18 cellular contexts compared by ENCODE assay signal in genomic region chr10:57162231-57162630, GRCh38.
DNase-seq lines count a peak whose midpoint lies in the region; ATAC-seq, FAIRE-seq and TF ChIP-seq lines count a peak whose summit lies in the region.
"Had no signal": no experiment of that assay in that cellular context is flagged by ENCODE, and none has a peak within 500 bp of the region (broad histone marks: within the 10 kb centered on the region; RNA-seq: fewer than 3 reads in every experiment).

No MANE protein-coding gene starts in this region.

- H3K9me3 ChIP-seq in hepatocyte (ENCODE audit: low read depth) (no peaks in the 10 kb centered on the region), pancreas (no peaks in the 10 kb centered on the region), heart left ventricle (no peaks in the 10 kb centered on the region)
- H3K9me3 ChIP-seq: BLaER1, HAP-1 had no signal

- intact Hi-C loops in pancreas (cut with DNase I), result no loop called here
- intact Hi-C loops in heart left ventricle (cut with DNase I), result no loop called here

- H3K36me3 ChIP-seq in hepatocyte (replicated peaks; ENCODE audit: insufficient read depth, low read depth) (no peaks in the 10 kb centered on the region), pancreas (no peaks in the 10 kb centered on the region), heart left ventricle (no peaks in the 10 kb centered on the region)
- H3K36me3 ChIP-seq: BLaER1, HAP-1 had no signal

- 36% methylated on average over 4 of the region's 4 CpGs for WGBS in hepatocyte (ENCODE audit: low lambda C conversion rate, missing lambda C conversion rate)
- WGBS in pancreas, 2 donors, result 56 to 71% methylated on average over 4 of the region's 4 CpGs
- 71 to 82% (median 77%) methylated on average over 4 of the region's 4 CpGs for WGBS in heart left ventricle, 4 donors

- DNase-seq in A172 (ENCODE audit: low spot score) (peak; percentile 16), M059J (ENCODE audit: low read depth) (peak; percentile 1), hepatocyte (ENCODE audit: low spot score) (peak; percentile 11), pancreas (no peak), KG1 (lab: John Stamatoyannopoulos, UW) (no peak), heart left ventricle (no peak)
- DNase-seq: AML-193; Caco-2; CD8-positive, alpha-beta memory T cell; DMS53; GF-D8; IMR-90 had no signal

- no peak overlapping the region for H3K4me2 ChIP-seq in hepatocyte
- H3K4me2 ChIP-seq: BLaER1 had no signal

- no peaks in the 10 kb centered on the region for H3K9me2 ChIP-seq in hepatocyte (replicated peaks; ENCODE audit: insufficient read depth)

- H3K4me1 ChIP-seq in hepatocyte (ENCODE audit: insufficient read depth) (no peaks in the 10 kb centered on the region), pancreas (no peaks in the 10 kb centered on the region), heart left ventricle (no peaks in the 10 kb centered on the region)
- H3K4me1 ChIP-seq: BLaER1, Caco-2 had no signal

- H3K4me3 ChIP-seq in hepatocyte, result no peak overlapping the region
- no peak overlapping the region for H3K4me3 ChIP-seq in pancreas
- no peak overlapping the region for H3K4me3 ChIP-seq in heart left ventricle
- H3K4me3 ChIP-seq: BLaER1, HAP-1 had no signal

- no peak overlapping the region for H2AFZ ChIP-seq in hepatocyte

- no peaks in the 10 kb centered on the region for H3K79me2 ChIP-seq in hepatocyte

- no peak for TF ChIP-seq POLR2A in heart left ventricle (IDR thresholded peaks at IDR 0.05)

- H3K27me3 ChIP-seq in hepatocyte, result no peaks in the 10 kb centered on the region
- H3K27me3 ChIP-seq in pancreas, result no peaks in the 10 kb centered on the region
- no peaks in the 10 kb centered on the region for H3K27me3 ChIP-seq in heart left ventricle
- H3K27me3 ChIP-seq: BLaER1 had no signal

- no peaks in the 10 kb centered on the region for H4K20me1 ChIP-seq in hepatocyte (ENCODE audit: insufficient read depth, poor library complexity, severe bottlenecking)
- H4K20me1 ChIP-seq: BLaER1 had no signal

- peak overlapping the region; percentile 20 for H3K27ac ChIP-seq in hepatocyte
- H3K27ac ChIP-seq in pancreas, result no peak overlapping the region
- H3K27ac ChIP-seq in heart left ventricle, result no peak overlapping the region
- H3K27ac ChIP-seq: 22Rv1, BLaER1 had no signal

- FAIRE-seq in pancreas (lab: Jason Lieb, UNC), result peak; percentile 75
- FAIRE-seq: GM19239, H1 had no signal

- TF ChIP-seq CTCF in hepatocyte (IDR thresholded peaks at IDR 0.05; ENCODE audit: poor library complexity) (no peak), pancreas (IDR thresholded peaks at IDR 0.05) (no peak), heart left ventricle (IDR thresholded peaks at IDR 0.05) (no peak)

- no peak for ATAC-seq in pancreas
- ATAC-seq in HG02763 (IDR thresholded peaks at IDR 0.05; ENCODE audit: unreplicated experiment), result no peak
- no peak for ATAC-seq in heart left ventricle

Comparison
In these comparisons a context has a peak if more than half of its experiments do, and no peak if none do; other contexts are left out.
1. DNase-seq: peak in A172 (single experiment), M059J (single experiment) and hepatocyte (single experiment); none in pancreas (0 of 6), KG1 (single experiment) and heart left ventricle (0 of 5).